In the genomic region with DNA sequence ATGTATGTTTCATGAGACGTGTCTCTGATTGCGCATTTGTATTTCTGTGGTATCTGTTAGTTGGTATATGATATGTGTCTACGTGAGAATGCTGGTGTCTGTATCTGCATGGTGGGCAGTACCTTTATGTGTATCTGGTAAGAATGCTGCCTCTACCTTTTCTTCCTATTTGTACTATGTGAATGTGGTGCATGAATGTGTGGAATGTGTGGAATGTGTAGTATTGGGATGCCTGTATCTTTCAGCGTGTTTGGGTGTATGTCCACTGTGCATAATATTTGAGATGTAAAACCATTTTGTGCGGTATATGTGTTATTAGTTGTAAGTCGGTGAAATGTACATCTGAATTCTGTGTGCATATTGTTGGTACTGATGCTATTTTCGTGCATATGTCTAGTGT, we compare ENCODE assay signal across 2 cellular contexts.
TF ChIP-seq lines count a peak whose summit lies in the region.

No MANE protein-coding gene starts in this region.

TF ChIP-seq in HepG2, 621 proteins besides CTCF, POLR2A, EP300 and RAD21:
- peak; percentile 44 for TF ChIP-seq TEAD3 (CRISPR knock-in tag; optimal IDR thresholded peaks at IDR 0.05; ENCODE audit: borderline replicate concordance)
- no peak for TF ChIP-seq HOMEZ (CRISPR knock-in tag; IDR thresholded peaks at IDR 0.05; ENCODE audit: low read depth)

TF ChIP-seq in Ishikawa, 13 proteins besides CTCF, POLR2A, EP300 and RAD21:
- TF ChIP-seq FOXM1 (IDR thresholded peaks at IDR 0.05; ENCODE audit: borderline replicate concordance, low read depth): no peak
- TF ChIP-seq YY1 (IDR thresholded peaks at IDR 0.05; ENCODE audit: low read depth): no peak
- TF ChIP-seq CREB1 (IDR thresholded peaks at IDR 0.05; ENCODE audit: low read depth): no peak
- TF ChIP-seq TEAD4 (IDR thresholded peaks at IDR 0.05): peak; percentile 57; the same call in 1 of the 2 replicates
- TF ChIP-seq TCF12 (IDR thresholded peaks at IDR 0.05; ENCODE audit: low read depth): no peak
- TF ChIP-seq NFIC (IDR thresholded peaks at IDR 0.05): no peak
